Comparison of ENCODE assay signal across 8 cellular contexts in the genomic region with DNA sequence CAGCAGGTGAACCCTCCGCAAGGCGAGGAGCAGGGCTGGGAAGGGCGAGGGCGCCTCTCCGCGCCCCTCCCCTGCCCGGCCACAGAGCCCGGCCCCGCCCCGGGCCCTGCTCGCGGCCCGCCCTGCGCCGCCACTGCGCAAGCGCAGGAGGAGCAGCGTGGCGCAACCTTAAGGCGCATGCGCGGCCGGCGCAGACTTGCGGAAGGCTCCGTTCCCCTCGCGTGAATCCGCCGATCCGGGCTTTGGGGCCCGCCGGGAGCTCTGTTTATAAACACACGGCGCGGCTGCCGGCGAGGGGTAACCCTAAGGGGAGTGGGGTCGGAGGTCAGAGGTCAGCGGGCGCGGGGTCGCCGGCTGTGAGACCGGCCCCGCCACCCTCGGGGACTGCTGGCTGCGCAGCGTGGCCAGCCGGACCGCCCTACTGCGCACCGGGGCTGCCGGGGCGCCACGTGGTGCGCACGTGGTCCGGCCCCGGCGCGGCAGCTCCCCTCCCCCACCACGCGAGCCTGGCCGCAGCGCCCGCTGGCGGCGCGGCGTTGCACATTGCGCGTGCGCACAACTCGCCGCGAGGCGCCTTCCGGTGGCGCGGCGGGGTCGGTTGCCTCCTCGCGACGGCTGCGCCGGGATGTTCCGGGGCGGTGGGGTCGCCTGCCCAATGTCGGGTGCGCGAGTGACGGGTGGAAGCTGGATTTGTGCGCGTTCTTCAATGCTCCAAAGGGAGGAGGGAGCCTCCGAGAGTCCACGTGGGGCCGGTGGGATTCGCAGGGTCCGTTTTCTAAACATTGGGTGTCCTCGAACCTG. TPM values are rescaled to one million over a fixed set of nuclear protein-coding genes. Genes with fewer than 3 reads are reported as not detected.
DNase-seq lines count a peak whose midpoint lies in the region; TF ChIP-seq lines count a peak whose summit lies in the region.

No MANE protein-coding gene starts in this region.

- no peak overlapping the region for H2AK5ac ChIP-seq in H9 (ENCODE audit: insufficient read length, low read length)

- H3K9ac ChIP-seq in H9 (ENCODE audit: extremely low read depth, insufficient read length, low read length), result no peak overlapping the region
- peak overlapping the region; percentile 93 for H3K9ac ChIP-seq in Loucy (ENCODE audit: low read depth, low read length, poor library complexity, severe bottlenecking)

- H3K27me3 Mint-ChIP-seq in H9 (ENCODE audit: low read depth), result peaks cover 63% of the 10 kb centered on the region
- no peaks in the 10 kb centered on the region for H3K27me3 Mint-ChIP-seq in activated naive CD4-positive, alpha-beta T cell treated with anti-CD3 and anti-CD28 coated beads for 36 hours (ENCODE audit: low read depth)

- H2BK20ac ChIP-seq in H9 (ENCODE audit: low read depth, low read length, poor library complexity, severe bottlenecking), result no peak overlapping the region

- H2BK15ac ChIP-seq in H9 (ENCODE audit: low read depth, low read length), result no peak overlapping the region

- CTCF ChIA-PET in activated naive CD4-positive, alpha-beta T cell treated with anti-CD3 and anti-CD28 coated beads for 36 hours (lab: Charles Lee), result interaction anchor here (0.7 to 2.0 kb wide), 7 partner anchors 30 to 157 kb away, joined by 3 to 15 read pairs (median 4); a partner anchor contains a TSS

- H3K23ac ChIP-seq in H9 (ENCODE audit: insufficient read length, low read depth, low read length), result no peak overlapping the region

- H3K79me2 ChIP-seq in H9 (ENCODE audit: insufficient read depth, low read length) (no peaks in the 10 kb centered on the region), Loucy (ENCODE audit: insufficient read depth, low read length) (peaks cover 8% of the 10 kb centered on the region)

- no peaks in the 10 kb centered on the region for H3K79me1 ChIP-seq in H9 (ENCODE audit: insufficient read depth, low read depth, low read length, poor library complexity, severe bottlenecking)

- H2BK12ac ChIP-seq in H9 (ENCODE audit: insufficient read length, low read depth, low read length), result no peak overlapping the region

- H4K91ac ChIP-seq in H9 (ENCODE audit: insufficient read length, low read depth, low read length), result no peak overlapping the region

- no peak overlapping the region for H3T11ph ChIP-seq in H9 (ENCODE audit: low read length)

- TF ChIP-seq POLR2A in ovary (IDR thresholded peaks at IDR 0.05) (peak; percentile 56), thyroid gland (IDR thresholded peaks at IDR 0.05) (peak in 1 of 2 donors; percentile 56)

- H3K4me2 ChIP-seq in H9 (ENCODE audit: insufficient read depth, insufficient read length, low read length) (no peak overlapping the region), Loucy (ENCODE audit: low read depth, low read length, poor library complexity, severe bottlenecking) (peak overlapping the region; percentile 91)

- intact Hi-C loops in activated naive CD4-positive, alpha-beta T cell treated with anti-CD3 and anti-CD28 coated beads for 36 hours (cut with micrococcal nuclease), result loop anchor here (1.0 kb wide), 4 partner anchors 42 to 133 kb away; a partner anchor contains a TSS
- intact Hi-C loops in ovary (cut with DNase I), result loop anchor here in 3 of 4 donors (2.0 to 5.0 kb wide), 3 partner anchors 40 to 110 kb away; a partner anchor contains a TSS
- intact Hi-C loops in thyroid gland (cut with DNase I), result loop anchor here (5.0 kb wide), 2 partner anchors 35 to 110 kb away; no protein-coding TSS in a partner anchor

- H2BK5ac ChIP-seq in H9 (ENCODE audit: insufficient read length, low read length), result no peak overlapping the region

- H3K36me3 ChIP-seq in Loucy (ENCODE audit: insufficient read depth, low read length) (no peaks in the 10 kb centered on the region), SJCRH30 (no peaks in the 10 kb centered on the region), ovary (no peaks in the 10 kb centered on the region), thyroid gland (no peaks in the 10 kb centered on the region)

- no peaks in the 10 kb centered on the region for H3F3A ChIP-seq in Loucy (ENCODE audit: low read depth)

- H3K4me3 ChIP-seq in Loucy (ENCODE audit: low read length, poor library complexity, severe bottlenecking) (peak overlapping the region; percentile 89), SJCRH30 (peak overlapping the region; percentile 58), ovary (peak overlapping the region; percentile 74), thyroid gland (replicated peaks in 1 of 3) (peak overlapping the region in 2 of 3 donors; percentile 37 to 47)

- peak overlapping the region in 2 of 3 experiments; percentile 44 to 93; a peak in 3 of 7 replicates for H3K27ac Mint-ChIP-seq in H9
- H3K27ac Mint-ChIP-seq in activated naive CD4-positive, alpha-beta T cell treated with anti-CD3 and anti-CD28 coated beads for 36 hours, result peak overlapping the region; percentile 90

- peak overlapping the region; percentile 63; the same call in 1 of the 2 replicates for H3K14ac ChIP-seq in H9 (ENCODE audit: insufficient read depth, low read length)

- TF ChIP-seq CTCF in H9 (conservative IDR thresholded peaks at IDR 0.05), result peak; percentile 39; the same call in 2 of the 3 replicates
- peak; percentile 39; the same call in 1 of the 2 replicates for TF ChIP-seq CTCF in Loucy (conservative IDR thresholded peaks at IDR 0.05; ENCODE audit: low read length)
- peak in 2 of 3 donors; percentile 87 to 89 for TF ChIP-seq CTCF in ovary (IDR thresholded peaks at IDR 0.05)
- TF ChIP-seq CTCF in thyroid gland (IDR thresholded peaks at IDR 0.05), result peak in 3 of 6 experiments; percentile 57 to 59 (median 59)

- H3K9me3 Mint-ChIP-seq in H9, result peaks cover 2 to 18% of the 10 kb centered on the region in 2 experiments; a peak in 3 of 5 replicates
- no peaks in the 10 kb centered on the region for H3K9me3 Mint-ChIP-seq in activated naive CD4-positive, alpha-beta T cell treated with anti-CD3 and anti-CD28 coated beads for 36 hours

- H4K5ac ChIP-seq in H9 (ENCODE audit: insufficient read length, low read depth, low read length), result no peak overlapping the region

- WGBS in H9 (ENCODE audit: extremely low coverage, insufficient read length, low lambda C conversion rate), result no CpG with 5 or more reads among the region's 103 CpGs
- 0 to 2% (median 1%) methylated on average over 20 to 103 of the region's 103 CpGs for WGBS in ovary, 3 donors
- 2 to 4% methylated on average over 19 to 25 of the region's 103 CpGs for WGBS in thyroid gland, 2 donors

- H3K27ac ChIP-seq in H9 (ENCODE audit: insufficient read length, low read depth, low read length), result no peak overlapping the region
- H3K27ac ChIP-seq in SJCRH30, result no peak overlapping the region
- H3K27ac ChIP-seq in ovary, result peak overlapping the region; percentile 86 to 87
- H3K27ac ChIP-seq in thyroid gland, result peak overlapping the region; percentile 50 to 92 (median 79)

- H3K23me2 ChIP-seq in H9 (ENCODE audit: insufficient read length, low read depth, low read length, poor library complexity, severe bottlenecking), result no peaks in the 10 kb centered on the region

- H3K18ac ChIP-seq in H9 (ENCODE audit: insufficient read length, low read depth, low read length), result peak overlapping the region; percentile 62

- H2AFZ ChIP-seq in H9 (ENCODE audit: low read length) (no peak overlapping the region), Loucy (ENCODE audit: low read length) (peak overlapping the region; percentile 99)

- H3K36me3 Mint-ChIP-seq in H9 (ENCODE audit: insufficient read depth in 1 of 3, low read depth in 3 of 3), result no peaks in the 10 kb centered on the region
- H3K36me3 Mint-ChIP-seq in activated naive CD4-positive, alpha-beta T cell treated with anti-CD3 and anti-CD28 coated beads for 36 hours (ENCODE audit: low read depth), result peaks cover 2% of the 10 kb centered on the region

- TF ChIP-seq EP300 in ovary (IDR thresholded peaks at IDR 0.05), result no peak

- H2BK120ac ChIP-seq in H9 (ENCODE audit: low read depth, low read length, poor library complexity, severe bottlenecking), result no peak overlapping the region

- H4K8ac ChIP-seq in H9 (replicated peaks; ENCODE audit: insufficient read length, low read depth, low read length), result no peak overlapping the region

- H3K9me3 ChIP-seq in H9 (ENCODE audit: control insufficient read depth, low read depth, low read length) (no peaks in the 10 kb centered on the region), Loucy (ENCODE audit: insufficient read depth, low read depth, low read length) (no peaks in the 10 kb centered on the region), SJCRH30 (replicated peaks) (no peaks in the 10 kb centered on the region), ovary (no peaks in the 10 kb centered on the region), thyroid gland (no peaks in the 10 kb centered on the region)

- H3K27me3 ChIP-seq in H9 (ENCODE audit: insufficient read depth, low read length) (no peaks in the 10 kb centered on the region; the same call in 1 of the 2 replicates), Loucy (ENCODE audit: insufficient read depth, low read length, poor library complexity, severe bottlenecking) (no peaks in the 10 kb centered on the region), SJCRH30 (no peaks in the 10 kb centered on the region), ovary (no peaks in the 10 kb centered on the region), thyroid gland (no peaks in the 10 kb centered on the region)

- H3K4ac ChIP-seq in H9 (ENCODE audit: low read depth, low read length), result no peak overlapping the region

- no peaks in the 10 kb centered on the region for H4K20me1 ChIP-seq in H9 (ENCODE audit: control insufficient read depth, insufficient read depth, insufficient read length)
- H4K20me1 ChIP-seq in Loucy (ENCODE audit: insufficient read depth, low read length, poor library complexity, severe bottlenecking), result no peaks in the 10 kb centered on the region

- DNase-seq in GM04503 (ENCODE audit: low read depth) (peak; percentile 28), H9 (peak; percentile 92), SJCRH30 (peak; percentile 89 to 94), globus pallidus (ENCODE audit: low spot score) (peak; percentile 90), ovary (peak; percentile 93 to 99 (median 97)), thyroid gland (peak; percentile 92 to 95)
- peak; percentile 94 for DNase-seq in activated naive CD4-positive, alpha-beta T cell treated with anti-CD3 and anti-CD28 coated beads for 36 hours

- H3K4me3 Mint-ChIP-seq in H9, result peak overlapping the region; percentile 75 to 89
- H3K4me3 Mint-ChIP-seq in activated naive CD4-positive, alpha-beta T cell treated with anti-CD3 and anti-CD28 coated beads for 36 hours, result peak overlapping the region; percentile 89

- H3K4me1 ChIP-seq in H9 (ENCODE audit: insufficient read depth, low read length) (no peaks in the 10 kb centered on the region), Loucy (ENCODE audit: insufficient read depth, low read length, poor library complexity, severe bottlenecking) (peaks cover 6% of the 10 kb centered on the region), SJCRH30 (no peaks in the 10 kb centered on the region), ovary (ENCODE audit: insufficient read depth) (peaks cover 1% of the 10 kb centered on the region), thyroid gland (peaks cover 4 to 5% of the 10 kb centered on the region in 2 donors)

- H3K4me1 Mint-ChIP-seq in H9, result no peaks in the 10 kb centered on the region
- peaks cover 3% of the 10 kb centered on the region for H3K4me1 Mint-ChIP-seq in activated naive CD4-positive, alpha-beta T cell treated with anti-CD3 and anti-CD28 coated beads for 36 hours (ENCODE audit: low read depth)

- H3K9me2 ChIP-seq in Loucy (replicated peaks; ENCODE audit: low read depth, low read length), result no peaks in the 10 kb centered on the region

- H3K56ac ChIP-seq in H9 (ENCODE audit: insufficient read length, low read depth, low read length), result no peak overlapping the region

RNA-seq across cellular contexts. Expression of a gene that starts 40.2 kb away (rescaled TPM):
- 14.4 and 14.8 TPM in 2 replicates for total RNA-seq in H9 (2021)
- 22.1 and 23.4 TPM in 2 replicates for total RNA-seq in SJCRH30 (2014; rRNA removed; shearing (Covaris generic))
- 10 to 100 TPM; 35.0 to 35.4 TPM for total RNA-seq in activated naive CD4-positive, alpha-beta T cell treated with anti-CD3 and anti-CD28 coated beads for 36 hours
- total RNA-seq in ovary, result 10 to 100 TPM; 10.9 to 43.9 (median 32.6) TPM
- polyA plus RNA-seq in ovary, result 10 to 100 TPM in 1 of 2 donors, 1 to 10 TPM in 1; 5.8 to 10.4 TPM
- 10 to 100 TPM; 15.0 to 33.0 (median 20.7) TPM for total RNA-seq in thyroid gland

Comparison
In these comparisons a context has a peak if more than half of its experiments do, and no peak if none do; other contexts are left out.
1. DNase-seq: peak in every context shown above with its lines; median percentile 97 in ovary; 94 in activated naive CD4-positive, alpha-beta T cell treated with anti-CD3 and anti-CD28 coated beads for 36 hours; 94 in thyroid gland; 92 in H9; 92 in SJCRH30; 90 in globus pallidus; 28 in GM04503.
2. H3K27ac ChIP-seq: peak in ovary (2 of 2) and thyroid gland (3 of 3); none in H9 (single experiment) and SJCRH30 (single experiment).
3. Peak in every context shown above with its lines, with median percentiles within 50 percentile points of each other: H3K4me3 ChIP-seq.